Comparison of ENCODE assay signal across 11 cellular contexts in genomic region chr19:19026299-19026971, GRCh38. TPM values are rescaled to one million over a fixed set of nuclear protein-coding genes. Genes with fewer than 3 reads are reported as not detected.
DNase-seq lines count a peak whose midpoint lies in the region; ATAC-seq and TF ChIP-seq lines count a peak whose summit lies in the region.
"Had no signal": no experiment of that assay in that cellular context is flagged by ENCODE, and none has a peak within 500 bp of the region (broad histone marks: within the 10 kb centered on the region; RNA-seq: fewer than 3 reads in every experiment).

No MANE protein-coding gene starts in this region.

- TF ChIP-seq EP300 in gastroesophageal sphincter (IDR thresholded peaks at IDR 0.05): no peak

- peak; percentile 13 for DNase-seq in activated CD8-positive, alpha-beta T cell treated with anti-CD3 and anti-CD28 coated beads for 36 hours
- DNase-seq in activated CD8-positive, alpha-beta T cell treated with anti-CD3 and anti-CD28 coated beads, Interleukin-2, amount 10 ng/mL, durations not matched to agents 7 days and 5 days: no peak
- no peak for DNase-seq in astrocyte of the cerebellum (ENCODE audit: low read depth)
- DNase-seq in inferior parietal cortex (ENCODE audit: extremely low spot score): peak; percentile 9
- DNase-seq in ureter (ENCODE audit: low spot score): no peak
- no peak for DNase-seq in HK-2 (ENCODE audit: unreplicated experiment)
- DNase-seq: AML-193, cerebellar nuclear complex had no signal

- H3K27me3 ChIP-seq in thymus (ENCODE audit: control insufficient read depth, insufficient read depth): no peaks in the 10 kb centered on the region
- H3K27me3 ChIP-seq in gastroesophageal sphincter: no peaks in the 10 kb centered on the region
- H3K27me3 ChIP-seq: tibial nerve had no signal

- H3K27ac ChIP-seq in thymus (ENCODE audit: low read depth) (peak overlapping the region; percentile 43), gastroesophageal sphincter (no peak overlapping the region)
- H3K27ac ChIP-seq: tibial nerve had no signal

- no peak overlapping the region for H3K27ac Mint-ChIP-seq in activated CD8-positive, alpha-beta T cell treated with anti-CD3 and anti-CD28 coated beads for 36 hours
- no peak overlapping the region for H3K27ac Mint-ChIP-seq in activated CD8-positive, alpha-beta T cell treated with anti-CD3 and anti-CD28 coated beads, Interleukin-2, amount 10 ng/mL, durations not matched to agents 7 days and 5 days

- no peak for TF ChIP-seq POLR2A in gastroesophageal sphincter (IDR thresholded peaks at IDR 0.05)

- H3K9me3 Mint-ChIP-seq in activated CD8-positive, alpha-beta T cell treated with anti-CD3 and anti-CD28 coated beads for 36 hours: no peaks in the 10 kb centered on the region
- H3K9me3 Mint-ChIP-seq in activated CD8-positive, alpha-beta T cell treated with anti-CD3 and anti-CD28 coated beads, Interleukin-2, amount 10 ng/mL, durations not matched to agents 7 days and 5 days (ENCODE audit: insufficient read depth): no peaks in the 10 kb centered on the region

- peaks cover 36% of the 10 kb centered on the region for H3K4me1 Mint-ChIP-seq in activated CD8-positive, alpha-beta T cell treated with anti-CD3 and anti-CD28 coated beads for 36 hours (ENCODE audit: low read depth)
- H3K4me1 Mint-ChIP-seq in activated CD8-positive, alpha-beta T cell treated with anti-CD3 and anti-CD28 coated beads, Interleukin-2, amount 10 ng/mL, durations not matched to agents 7 days and 5 days (ENCODE audit: low read depth): peaks cover 41% of the 10 kb centered on the region

- WGBS in thymus: 91% methylated on average over 10 of the region's 10 CpGs
- WGBS in gastroesophageal sphincter (ENCODE audit: low coverage in 1 of 2), 2 donors: 40 to 66% methylated on average over 5 to 6 of the region's 10 CpGs

- intact Hi-C loops in activated CD8-positive, alpha-beta T cell treated with anti-CD3 and anti-CD28 coated beads for 36 hours (cut with micrococcal nuclease): no loop called here

- no peak for ATAC-seq in activated CD8-positive, alpha-beta T cell treated with anti-CD3 and anti-CD28 coated beads for 36 hours
- no peak for ATAC-seq in activated CD8-positive, alpha-beta T cell treated with anti-CD3 and anti-CD28 coated beads, Interleukin-2, amount 10 ng/mL, durations not matched to agents 7 days and 5 days
- no peak for ATAC-seq in gastroesophageal sphincter

- no peaks in the 10 kb centered on the region for H3K9me3 ChIP-seq in thymus (ENCODE audit: control insufficient read depth)
- H3K9me3 ChIP-seq in gastroesophageal sphincter: no peaks in the 10 kb centered on the region
- H3K9me3 ChIP-seq: tibial nerve had no signal

- CTCF ChIA-PET in activated CD8-positive, alpha-beta T cell treated with anti-CD3 and anti-CD28 coated beads for 36 hours (lab: Charles Lee): no interaction called here
- CTCF ChIA-PET in activated CD8-positive, alpha-beta T cell treated with anti-CD3 and anti-CD28 coated beads, Interleukin-2, amount 10 ng/mL, durations not matched to agents 7 days and 5 days (lab: Charles Lee): no interaction called here

- H3K36me3 ChIP-seq in thymus (ENCODE audit: control insufficient read depth, insufficient read depth) (peaks cover 61% of the 10 kb centered on the region), gastroesophageal sphincter (peaks cover 0 to 95% of the 10 kb centered on the region in 2 donors)

- POLR2A ChIA-PET in activated CD8-positive, alpha-beta T cell treated with anti-CD3 and anti-CD28 coated beads for 36 hours (lab: Charles Lee): interaction anchor here (0.6 to 1.0 kb wide), 2 partner anchors 17 to 893 kb away, joined by 3 read pairs; no protein-coding TSS in a partner anchor
- POLR2A ChIA-PET in activated CD8-positive, alpha-beta T cell treated with anti-CD3 and anti-CD28 coated beads, Interleukin-2, amount 10 ng/mL, durations not matched to agents 7 days and 5 days (lab: Charles Lee): no interaction called here

- peaks cover 60% of the 10 kb centered on the region for H3K36me3 Mint-ChIP-seq in activated CD8-positive, alpha-beta T cell treated with anti-CD3 and anti-CD28 coated beads for 36 hours (ENCODE audit: low read depth)
- peaks cover 70% of the 10 kb centered on the region for H3K36me3 Mint-ChIP-seq in activated CD8-positive, alpha-beta T cell treated with anti-CD3 and anti-CD28 coated beads, Interleukin-2, amount 10 ng/mL, durations not matched to agents 7 days and 5 days (ENCODE audit: low read depth)

- TF ChIP-seq CTCF in activated CD8-positive, alpha-beta T cell treated with anti-CD3 and anti-CD28 coated beads for 36 hours (IDR thresholded peaks at IDR 0.05): no peak
- TF ChIP-seq CTCF in astrocyte of the cerebellum (IDR thresholded peaks at IDR 0.05; ENCODE audit: low read depth, low read length, missing control alignments) (peak; percentile 15), gastroesophageal sphincter (IDR thresholded peaks at IDR 0.05) (no peak)

- no peaks in the 10 kb centered on the region for H3K27me3 Mint-ChIP-seq in activated CD8-positive, alpha-beta T cell treated with anti-CD3 and anti-CD28 coated beads for 36 hours
- no peaks in the 10 kb centered on the region for H3K27me3 Mint-ChIP-seq in activated CD8-positive, alpha-beta T cell treated with anti-CD3 and anti-CD28 coated beads, Interleukin-2, amount 10 ng/mL, durations not matched to agents 7 days and 5 days (ENCODE audit: low read depth)

- H3K4me1 ChIP-seq in thymus (ENCODE audit: control insufficient read depth, insufficient read depth, low read length): peaks cover 8% of the 10 kb centered on the region
- H3K4me1 ChIP-seq in gastroesophageal sphincter: peaks cover 0 to 38% (median 0%) of the 10 kb centered on the region in 3 donors

- in situ Hi-C loops in astrocyte of the cerebellum (cut with HindIII; ENCODE audit: low sequenced_read_pairs): no loop called here

- no peak overlapping the region for H3K4me3 Mint-ChIP-seq in activated CD8-positive, alpha-beta T cell treated with anti-CD3 and anti-CD28 coated beads for 36 hours
- no peak overlapping the region for H3K4me3 Mint-ChIP-seq in activated CD8-positive, alpha-beta T cell treated with anti-CD3 and anti-CD28 coated beads, Interleukin-2, amount 10 ng/mL, durations not matched to agents 7 days and 5 days

- H3K4me3 ChIP-seq in astrocyte of the cerebellum (ENCODE audit: low read depth, low read length) (no peak overlapping the region), thymus (ENCODE audit: low read length) (no peak overlapping the region), gastroesophageal sphincter (no peak overlapping the region)
- H3K4me3 ChIP-seq: tibial nerve had no signal

RNA-seq across cellular contexts. Expression of gene SUGP2, which starts 6.9 kb away (rescaled TPM):
- 100 to 1,000 TPM; 104 to 112 TPM for total RNA-seq in activated CD8-positive, alpha-beta T cell treated with anti-CD3 and anti-CD28 coated beads for 36 hours
- 100 to 1,000 TPM; 123 to 124 TPM for total RNA-seq in activated CD8-positive, alpha-beta T cell treated with anti-CD3 and anti-CD28 coated beads, Interleukin-2, amount 10 ng/mL, durations not matched to agents 7 days and 5 days
- polyA plus RNA-seq in thymus: 129 TPM
- total RNA-seq in gastroesophageal sphincter (10 to 100 TPM; 18.6 to 57.4 (median 35.2) TPM), ureter (99.6 TPM)

RNA-seq across cellular contexts. Expression of gene ARMC6, which starts 7.0 kb away (rescaled TPM):
- total RNA-seq in activated CD8-positive, alpha-beta T cell treated with anti-CD3 and anti-CD28 coated beads for 36 hours: 10 to 100 TPM; 34.2 to 42.8 TPM
- 10 to 100 TPM; 33.4 to 35.4 TPM for total RNA-seq in activated CD8-positive, alpha-beta T cell treated with anti-CD3 and anti-CD28 coated beads, Interleukin-2, amount 10 ng/mL, durations not matched to agents 7 days and 5 days
- polyA plus RNA-seq in thymus: 32.6 TPM
- 10 to 100 TPM; 15.9 to 24.0 (median 19.2) TPM for total RNA-seq in gastroesophageal sphincter
- 42.2 TPM for total RNA-seq in ureter

RNA-seq across cellular contexts. Expression of gene SLC25A42, which starts 37.4 kb away (rescaled TPM):
- total RNA-seq in activated CD8-positive, alpha-beta T cell treated with anti-CD3 and anti-CD28 coated beads for 36 hours: 10 to 100 TPM; 10.9 to 11.1 TPM
- total RNA-seq in activated CD8-positive, alpha-beta T cell treated with anti-CD3 and anti-CD28 coated beads, Interleukin-2, amount 10 ng/mL, durations not matched to agents 7 days and 5 days: 10 to 100 TPM; 20.1 to 20.2 TPM
- polyA plus RNA-seq in thymus: 10.9 TPM
- total RNA-seq in gastroesophageal sphincter (10 to 100 TPM in 3 of 4 donors, 1 to 10 TPM in 1; 8.8 to 16.0 (median 12.9) TPM), ureter (19.6 TPM)

Comparison
In these comparisons a context has a peak if more than half of its experiments do, and no peak if none do; other contexts are left out.
1. DNase-seq: peak in activated CD8-positive, alpha-beta T cell treated with anti-CD3 and anti-CD28 coated beads for 36 hours (single experiment) and inferior parietal cortex (single experiment); none in activated CD8-positive, alpha-beta T cell treated with anti-CD3 and anti-CD28 coated beads, Interleukin-2, amount 10 ng/mL, durations not matched to agents 7 days and 5 days (single experiment), astrocyte of the cerebellum (single experiment), ureter (single experiment) and HK-2 (single experiment).